1 cellular context compared by ENCODE assay signal in the genomic region with DNA sequence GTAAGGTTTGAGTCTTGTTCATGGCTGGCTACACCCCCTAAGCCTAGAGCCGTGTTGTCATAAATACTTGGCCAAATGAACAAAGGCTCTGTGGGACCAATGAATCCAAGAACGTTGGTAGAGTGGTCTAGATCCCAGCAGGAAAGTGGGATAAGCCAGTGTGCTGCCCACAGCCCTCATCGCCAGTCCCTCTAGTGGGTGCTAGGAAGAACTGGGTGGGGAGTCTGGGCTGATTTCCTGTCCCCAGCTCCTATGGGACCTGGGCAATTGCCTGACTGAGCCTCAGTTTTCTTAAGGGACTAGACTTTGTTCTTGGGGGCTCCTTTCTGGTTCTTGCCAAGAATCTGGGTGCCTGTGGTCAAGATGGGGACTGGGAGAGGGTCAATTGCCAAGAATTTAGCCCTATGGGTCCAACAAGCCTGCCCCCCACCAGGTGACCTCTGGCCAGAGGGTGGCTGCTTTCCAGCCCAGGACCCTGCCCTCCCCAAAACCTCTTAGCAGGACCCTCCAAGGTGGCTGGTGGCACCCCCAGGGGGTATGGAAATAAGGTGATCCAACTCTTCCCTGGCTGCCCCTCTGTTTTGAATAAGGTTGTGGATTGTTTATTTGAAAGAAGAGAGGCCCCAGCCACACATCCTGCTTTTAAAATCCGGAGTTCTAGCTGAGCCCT.
TF ChIP-seq lines count a peak whose summit lies in the region.

No MANE protein-coding gene starts in this region.

TF ChIP-seq in HepG2, 621 proteins besides CTCF, POLR2A, EP300 and RAD21:
- no peak for TF ChIP-seq ZNF33A (CRISPR knock-in tag; IDR thresholded peaks at IDR 0.05; ENCODE audit: borderline replicate concordance)
- TF ChIP-seq HNF4G (IDR thresholded peaks at IDR 0.05; ENCODE audit: borderline replicate concordance, low read depth, low read length): no peak
- TF ChIP-seq HNF4G (CRISPR knock-in tag; IDR thresholded peaks at IDR 0.05; ENCODE audit: borderline replicate concordance, low read depth): no peak
- no peak for TF ChIP-seq STAT6 (CRISPR knock-in tag; IDR thresholded peaks at IDR 0.05; ENCODE audit: borderline replicate concordance)
- no peak for TF ChIP-seq CHD4 (IDR thresholded peaks at IDR 0.05; ENCODE audit: borderline replicate concordance, low read length)
- no peak for TF ChIP-seq MLLT10 (CRISPR knock-in tag; IDR thresholded peaks at IDR 0.05)
- no peak for TF ChIP-seq ZNF20 (CRISPR knock-in tag; IDR thresholded peaks at IDR 0.05)
- no peak for TF ChIP-seq ZNF850 (CRISPR knock-in tag; conservative IDR thresholded peaks at IDR 0.05)
- no peak for TF ChIP-seq ZNF230 (CRISPR knock-in tag; IDR thresholded peaks at IDR 0.05)
- TF ChIP-seq SP1 (IDR thresholded peaks at IDR 0.05): no peak
- no peak for TF ChIP-seq SP1 (CRISPR knock-in tag; IDR thresholded peaks at IDR 0.05)
